16 cellular contexts compared by ENCODE assay signal in genomic region chr5:91033370-91033769, GRCh38.
DNase-seq lines count a peak whose midpoint lies in the region; ATAC-seq, FAIRE-seq and TF ChIP-seq lines count a peak whose summit lies in the region.
"Had no signal": no experiment of that assay in that cellular context is flagged by ENCODE, and none has a peak within 500 bp of the region (broad histone marks: within the 10 kb centered on the region; RNA-seq: fewer than 3 reads in every experiment).

No MANE protein-coding gene starts in this region.

- ATAC-seq in right lobe of liver (peak; percentile 88 to 96 (median 91)), GM21786 (IDR thresholded peaks at IDR 0.05; ENCODE audit: unreplicated experiment) (no peak)

- TF ChIP-seq POLR2A in adrenal gland (IDR thresholded peaks at IDR 0.05) = no peak
- TF ChIP-seq POLR2A in right lobe of liver (IDR thresholded peaks at IDR 0.05) = no peak

- no peaks in the 10 kb centered on the region for H3K27me3 ChIP-seq in adrenal gland
- H3K27me3 ChIP-seq in right lobe of liver = no peaks in the 10 kb centered on the region
- no peaks in the 10 kb centered on the region for H3K27me3 ChIP-seq in small intestine (ENCODE audit: control insufficient read depth in 2 of 2, insufficient read depth in 2 of 2, low read length in 2 of 2)
- no peaks in the 10 kb centered on the region for H3K27me3 ChIP-seq in ascending aorta
- H3K27me3 ChIP-seq in MG63 = no peaks in the 10 kb centered on the region

- H3K4me1 ChIP-seq in adrenal gland (replicated peaks in 1 of 2) = peaks cover 32 to 56% of the 10 kb centered on the region in 2 donors
- H3K4me1 ChIP-seq in right lobe of liver = peaks cover 0 to 35% (median 6%) of the 10 kb centered on the region in 4 donors
- no peaks in the 10 kb centered on the region for H3K4me1 ChIP-seq in small intestine (ENCODE audit: control insufficient read depth in 2 of 2, insufficient read depth in 1 of 2, low read depth in 1 of 2, low read length in 1 of 2)
- no peaks in the 10 kb centered on the region for H3K4me1 ChIP-seq in ascending aorta

- H3K36me3 ChIP-seq in adrenal gland (replicated peaks in 1 of 2) (no peaks in the 10 kb centered on the region), right lobe of liver (no peaks in the 10 kb centered on the region), small intestine (ENCODE audit: control insufficient read depth in 2 of 2, insufficient read depth in 2 of 2, low read length in 2 of 2) (no peaks in the 10 kb centered on the region), ascending aorta (no peaks in the 10 kb centered on the region), MG63 (no peaks in the 10 kb centered on the region)

- H3K9me3 ChIP-seq in adrenal gland (replicated peaks in 1 of 3) (peaks cover 0 to 4% (median 4%) of the 10 kb centered on the region in 3 donors), right lobe of liver (no peaks in the 10 kb centered on the region), small intestine (ENCODE audit: control insufficient read depth, low read depth) (no peaks in the 10 kb centered on the region), ascending aorta (no peaks in the 10 kb centered on the region), MG63 (no peaks in the 10 kb centered on the region)
- H3K9me3 ChIP-seq: Caco-2 had no signal

- WGBS in adrenal gland, 4 donors = 68 to 81% (median 79%) methylated on average over 1 of the region's 1 CpG
- WGBS in right lobe of liver (ENCODE audit: insufficient coverage, low coverage, low lambda C conversion rate, missing lambda C conversion rate) = 36% methylated on average over 1 of the region's 1 CpG
- 6 to 61% (median 39%) methylated on average over 1 of the region's 1 CpG for WGBS in small intestine, 3 donors

- no peak for FAIRE-seq in small intestine (lab: Jason Lieb, UNC)
- FAIRE-seq: GM18507, HTR-8/SVneo had no signal

- intact Hi-C loops in adrenal gland (cut with DNase I) (loop anchor here in 1 of 2 donors (10.0 kb wide), 1 partner anchor 99 kb away; no protein-coding TSS in a partner anchor), right lobe of liver (cut with DNase I) (no loop called here), ascending aorta (cut with DNase I) (no loop called here)

- DNase-seq in DMS 273 (lab: John Stamatoyannopoulos, UW; ENCODE audit: unreplicated experiment) (peak; percentile 4), DMS 273 treated with DMSO at 0.1 percent for 48 hours (lab: John Stamatoyannopoulos, UW) (no peak), adrenal gland (peak in 1 of 7 donors; percentile 18), right lobe of liver (peak; percentile 37 to 84 (median 71)), small intestine (peak; percentile 45), ascending aorta (ENCODE audit: low spot score in 2 of 2) (no peak), MG63 (no peak)
- DNase-seq: Caco-2; CD8-positive, alpha-beta memory T cell; GOT3; HCEC 1CT; HFFc6 had no signal

- H3K4me3 ChIP-seq in adrenal gland (no peak overlapping the region), right lobe of liver (no peak overlapping the region), small intestine (ENCODE audit: low read depth in 1 of 2, low read length in 2 of 2) (no peak overlapping the region), ascending aorta (no peak overlapping the region), MG63 (no peak overlapping the region)

- peak overlapping the region in 4 of 5 donors; percentile 14 to 50 (median 33) for H3K27ac ChIP-seq in adrenal gland
- H3K27ac ChIP-seq in right lobe of liver = peak overlapping the region; percentile 10 to 76 (median 66)
- no peak overlapping the region for H3K27ac ChIP-seq in small intestine (ENCODE audit: low read depth in 1 of 2, low read length in 1 of 2)
- no peak overlapping the region for H3K27ac ChIP-seq in ascending aorta
- H3K27ac ChIP-seq: 22Rv1 had no signal

- TF ChIP-seq CTCF in adrenal gland (IDR thresholded peaks at IDR 0.05) (no peak), right lobe of liver (IDR thresholded peaks at IDR 0.05) (no peak), ascending aorta (IDR thresholded peaks at IDR 0.05) (no peak)

Comparison
In these comparisons a context has a peak if more than half of its experiments do, and no peak if none do; other contexts are left out.
1. DNase-seq: peak in DMS 273 (single experiment), right lobe of liver (3 of 3) and small intestine (single experiment); none in DMS 273 treated with DMSO at 0.1 percent for 48 hours (single experiment), ascending aorta (0 of 2) and MG63 (single experiment).
2. H3K27ac ChIP-seq: peak in adrenal gland (4 of 5) and right lobe of liver (3 of 3); none in small intestine (0 of 2) and ascending aorta (0 of 2).